30 cellular contexts compared by ENCODE assay signal in genomic region chr18:42231796-42232195, GRCh38.
"Had no signal": no experiment of that assay in that cellular context is flagged by ENCODE, and none has a peak within 500 bp of the region (broad histone marks: within the 10 kb centered on the region; RNA-seq: fewer than 3 reads in every experiment).

No MANE protein-coding gene starts in this region.

- H3K9me3 ChIP-seq: left lung, lower lobe of right lung, pancreas, prostate gland, stomach, testis, thyroid gland, transverse colon, upper lobe of left lung, vagina had no signal

- H3K4me1 ChIP-seq: left lung, lower lobe of right lung, pancreas, prostate gland, stomach, testis, thyroid gland, transverse colon, upper lobe of left lung, vagina had no signal

- H3K9me3 Mint-ChIP-seq: naive thymus-derived CD8-positive, alpha-beta T cell; nephron; neural crest cell had no signal

- H3K27me3 ChIP-seq: left lung, pancreas, stomach, testis, thyroid gland, transverse colon, upper lobe of left lung, vagina had no signal

- H3K27me3 Mint-ChIP-seq: naive thymus-derived CD8-positive, alpha-beta T cell; stimulated activated naive B cell treated with anti-CD40 and anti-IgM and Interleukin-4, amounts not matched to agents 10 μg/mL and 1 μg/mL and 100 μg/mL, for 72 hours had no signal

- H3K36me3 ChIP-seq: left lung, lower lobe of right lung, pancreas, prostate gland, stomach, thyroid gland, transverse colon, upper lobe of left lung, vagina had no signal

- H3K27ac ChIP-seq: left lung, lower lobe of right lung, pancreas, prostate gland, skin epidermis, stomach, testis, thyroid gland, transverse colon, upper lobe of left lung, vagina had no signal

- ATAC-seq: left colon; left lung; lower lobe of right lung; naive thymus-derived CD8-positive, alpha-beta T cell; pancreas; right cardiac atrium; sciatic nerve; stimulated activated naive B cell treated with anti-CD40 and anti-IgM and Interleukin-4, amounts not matched to agents 10 μg/mL and 1 μg/mL and 100 μg/mL, for 72 hours; stimulated activated naive CD8-positive, alpha-beta T cell treated with anti-CD3 and anti-CD28 coated beads, Interleukin-15, Interleukin-2, amounts not matched to agents 100 U/mL and 50 U/mL, for 24 hours had no signal

- H3K4me3 ChIP-seq: left lung, lower lobe of right lung, pancreas, prostate gland, skin epidermis, stomach, testis, thyroid gland, transverse colon, upper lobe of left lung, vagina had no signal

- H3K4me1 Mint-ChIP-seq: immature natural killer cell; naive thymus-derived CD8-positive, alpha-beta T cell; nephron had no signal

- DNase-seq: immature natural killer cell; kidney; left colon; left lung; lower lobe of right lung; mammary epithelial cell; mesenchymal stem cell; naive thymus-derived CD8-positive, alpha-beta T cell; nucleus accumbens; pancreas; posterior cingulate gyrus; retina; right cardiac atrium; stimulated activated CD4-positive, alpha-beta T cell treated with anti-CD3 and anti-CD28 coated beads, Interleukin-12 subunit alpha, Interleukin-12 subunit beta, amount 100 ng/mL, for 4 hours; stimulated activated CD4-positive, alpha-beta T cell treated with anti-CD3 and anti-CD28 coated beads, Interleukin-15, amount 100 ng/mL, for 24 hours; stimulated activated CD4-positive, alpha-beta T cell treated with anti-CD3 and anti-CD28 coated beads, Interleukin-2, amount 100 ng/mL, for 24 hours; stimulated activated CD4-positive, alpha-beta T cell treated with anti-CD3 and anti-CD28 coated beads, Interleukin-4, amount 100 ng/mL, for 1 hour; stimulated activated naive B cell treated with anti-CD40 and anti-IgM and Interleukin-4, amounts not matched to agents 10 μg/mL and 1 μg/mL and 100 μg/mL, for 72 hours; stimulated activated naive CD8-positive, alpha-beta T cell treated with anti-CD3 and anti-CD28 coated beads, Interleukin-15, Interleukin-2, amounts not matched to agents 100 U/mL and 50 U/mL, for 24 hours; stomach; testis; thyroid gland; transverse colon; upper lobe of left lung had no signal

- H3K4me3 Mint-ChIP-seq: immature natural killer cell; naive thymus-derived CD8-positive, alpha-beta T cell; nephron; neural crest cell; stimulated activated naive B cell treated with anti-CD40 and anti-IgM and Interleukin-4, amounts not matched to agents 10 μg/mL and 1 μg/mL and 100 μg/mL, for 72 hours had no signal

- H3K36me3 Mint-ChIP-seq: immature natural killer cell; stimulated activated naive B cell treated with anti-CD40 and anti-IgM and Interleukin-4, amounts not matched to agents 10 μg/mL and 1 μg/mL and 100 μg/mL, for 72 hours had no signal

- H3K27ac Mint-ChIP-seq: immature natural killer cell; naive thymus-derived CD8-positive, alpha-beta T cell; nephron; stimulated activated naive B cell treated with anti-CD40 and anti-IgM and Interleukin-4, amounts not matched to agents 10 μg/mL and 1 μg/mL and 100 μg/mL, for 72 hours had no signal
